9 cellular contexts compared by ENCODE assay signal in genomic region chr19:10432736-10433130, GRCh38. TPM values are rescaled to one million over a fixed set of nuclear protein-coding genes. Genes with fewer than 3 reads are reported as not detected.
A peak's percentile ranks its signal among the peaks of the same experiment; 100 is the strongest.
DNase-seq lines count a peak whose midpoint lies in the region; ATAC-seq and TF ChIP-seq lines count a peak whose summit lies in the region.
"Had no signal": no experiment of that assay in that cellular context is flagged by ENCODE, and none has a peak within 500 bp of the region (broad histone marks: within the 10 kb centered on the region; RNA-seq: fewer than 3 reads in every experiment).

No MANE protein-coding gene starts in this region.

- peaks cover 38 to 53% (median 50%) of the 10 kb centered on the region in 3 donors for H3K4me1 Mint-ChIP-seq in T-cell
- no peaks in the 10 kb centered on the region for H3K4me1 Mint-ChIP-seq in Caco-2 (ENCODE audit: low read depth, unreplicated experiment)

- H3K4me3 ChIP-seq in fibroblast of pulmonary artery (replicated peaks; ENCODE audit: low read depth, low read length) (peak overlapping the region; percentile 69), skeletal muscle tissue (ENCODE audit: low read length in 3 of 3) (peak overlapping the region; percentile 17 to 74 (median 63)), Caco-2 (ENCODE audit: low read depth, low read length) (no peak overlapping the region), trophoblast cell (ENCODE audit: low read depth, low read length) (no peak overlapping the region)

- H3K4me3 Mint-ChIP-seq in T-cell = peak overlapping the region; percentile 51 to 81 (median 66)
- H3K4me3 Mint-ChIP-seq in Caco-2 (ENCODE audit: unreplicated experiment) = no peak overlapping the region

- peak overlapping the region; percentile 73 to 95 (median 87) for H3K9ac ChIP-seq in skeletal muscle tissue (ENCODE audit: low read depth in 1 of 3, low read length in 3 of 3)
- no peak overlapping the region for H3K9ac ChIP-seq in trophoblast cell (ENCODE audit: low read length)

- H4K8ac ChIP-seq in trophoblast cell (ENCODE audit: low read depth, low read length) = no peak overlapping the region

- H3K27ac Mint-ChIP-seq in T-cell = peak overlapping the region; percentile 52 to 73
- no peak overlapping the region for H3K27ac Mint-ChIP-seq in Caco-2 (ENCODE audit: unreplicated experiment)

- H3K4me2 ChIP-seq in trophoblast cell (ENCODE audit: low read length) = no peak overlapping the region

- H3K9me3 Mint-ChIP-seq in T-cell = no peaks in the 10 kb centered on the region
- H3K9me3 Mint-ChIP-seq in Caco-2 (ENCODE audit: unreplicated experiment) = no peaks in the 10 kb centered on the region

- H3K4ac ChIP-seq in trophoblast cell (ENCODE audit: low read depth, low read length) = no peak overlapping the region

- intact Hi-C loops in Caco-2 (cut with micrococcal nuclease; ENCODE audit: unreplicated experiment) = no loop called here

- H3K4me1 ChIP-seq in skeletal muscle tissue (ENCODE audit: control insufficient read depth in 3 of 3, insufficient read depth in 3 of 3, low read length in 3 of 3) = peaks cover 15 to 37% (median 35%) of the 10 kb centered on the region in 3 donors
- H3K4me1 ChIP-seq in Caco-2 = no peaks in the 10 kb centered on the region
- peaks cover 5 to 12% of the 10 kb centered on the region in 2 experiments for H3K4me1 ChIP-seq in trophoblast cell (ENCODE audit: control insufficient read depth in 1 of 2, insufficient read depth in 2 of 2, low read length in 2 of 2)

- no peak overlapping the region for H3K23ac ChIP-seq in trophoblast cell (ENCODE audit: low read length)

- no peak overlapping the region for H2BK12ac ChIP-seq in trophoblast cell (ENCODE audit: low read length)

- no peak for TF ChIP-seq CTCF in GM13976 (IDR thresholded peaks at IDR 0.05; ENCODE audit: borderline replicate concordance, control extremely low read depth, extremely low read depth, insufficient read depth, missing control alignments)
- TF ChIP-seq CTCF in fibroblast of pulmonary artery (IDR thresholded peaks at IDR 0.05; ENCODE audit: low read length, missing control alignments) = no peak
- no peak for TF ChIP-seq CTCF in Caco-2 (IDR thresholded peaks at IDR 0.05; ENCODE audit: insufficient read depth in 1 of 2, low read depth in 1 of 2, low read length in 1 of 2, severe bottlenecking in 1 of 2, unreplicated experiment in 1 of 2)

- CTCF ChIA-PET in T-cell (lab: Charles Lee) = interaction anchor here in 1 of 2 donors (0.6 kb wide), 1 partner anchor 11 kb away, joined by 3 read pairs; no protein-coding TSS in a partner anchor
- CTCF ChIA-PET in Caco-2 (lab: Charles Lee) = no interaction called here

- BruUV-seq in Caco-2 (replicated peaks; lab: Mats Ljungman, UMichigan) = no TSS peak

- H3K36me3 Mint-ChIP-seq in T-cell (no peaks in the 10 kb centered on the region), Caco-2 (ENCODE audit: insufficient read depth, unreplicated experiment) (no peaks in the 10 kb centered on the region)

- no peak for ATAC-seq in T-cell (replicated peaks in 1 of 4)
- ATAC-seq in HG02759 (IDR thresholded peaks at IDR 0.05; ENCODE audit: unreplicated experiment) = no peak
- no peak for ATAC-seq in HG03565 (IDR thresholded peaks at IDR 0.05; ENCODE audit: unreplicated experiment)

- no peak overlapping the region for H2BK120ac ChIP-seq in trophoblast cell (ENCODE audit: insufficient read depth, low read length, poor library complexity)

- no peak overlapping the region for H3K14ac ChIP-seq in trophoblast cell (ENCODE audit: low read length)

- H3K36me3 ChIP-seq in skeletal muscle tissue (ENCODE audit: control insufficient read depth in 3 of 3, insufficient read depth in 3 of 3, low read length in 3 of 3) (peaks cover 0 to 2% (median 0%) of the 10 kb centered on the region in 3 donors), Caco-2 (ENCODE audit: control insufficient read depth, insufficient read depth, low read length) (no peaks in the 10 kb centered on the region), trophoblast cell (ENCODE audit: control insufficient read depth in 1 of 2, insufficient read depth in 2 of 2, low read length in 2 of 2) (no peaks in the 10 kb centered on the region)

- H2AK5ac ChIP-seq in trophoblast cell (ENCODE audit: low read length) = no peak overlapping the region

- H4K91ac ChIP-seq in trophoblast cell (ENCODE audit: low read depth, low read length) = no peak overlapping the region

- in situ Hi-C loops in GM13976 (cut with MboI; ENCODE audit: low sequenced_read_pairs, unreplicated experiment) = no loop called here

- POLR2A ChIA-PET in T-cell (lab: Charles Lee) = no interaction called here
- POLR2A ChIA-PET in Caco-2 (lab: Charles Lee) = no interaction called here

- no peaks in the 10 kb centered on the region for H3K27me3 ChIP-seq in skeletal muscle tissue (ENCODE audit: control insufficient read depth in 3 of 3, insufficient read depth in 3 of 3, low read length in 3 of 3)
- no peaks in the 10 kb centered on the region for H3K27me3 ChIP-seq in Caco-2 (replicated peaks; ENCODE audit: control insufficient read depth, insufficient read depth, low read length)
- H3K27me3 ChIP-seq in trophoblast cell (ENCODE audit: insufficient read depth, low read length) = peaks cover 24% of the 10 kb centered on the region

- WGBS in trophoblast cell (ENCODE audit: extremely low coverage, insufficient coverage, insufficient read length) = no CpG with 5 or more reads among the region's 2 CpGs

- peaks cover 2% of the 10 kb centered on the region for H3K79me2 ChIP-seq in trophoblast cell (ENCODE audit: control insufficient read depth, insufficient read depth, low read length, poor library complexity)

- peaks cover 30 to 31% of the 10 kb centered on the region in 2 donors for H3K27me3 Mint-ChIP-seq in T-cell
- H3K27me3 Mint-ChIP-seq in Caco-2 (ENCODE audit: insufficient read depth, unreplicated experiment) = peaks cover 8% of the 10 kb centered on the region

- peak; percentile 35 for DNase-seq in GM13976 (ENCODE audit: low spot score)
- no peak for DNase-seq in T-cell
- DNase-seq in fibroblast of pulmonary artery (ENCODE audit: low read depth) = no peak
- no peak for DNase-seq in Caco-2
- no peak for DNase-seq in trophoblast cell
- DNase-seq: NCI-H1092 had no signal

- no peak overlapping the region for H2AFZ ChIP-seq in trophoblast cell (ENCODE audit: insufficient read depth, low read length, poor library complexity)

- H3K79me1 ChIP-seq in trophoblast cell (ENCODE audit: low read length) = peaks cover 2% of the 10 kb centered on the region

- peak overlapping the region; percentile 96 for H3K27ac ChIP-seq in skeletal muscle tissue (ENCODE audit: low read depth, low read length)
- no peak overlapping the region for H3K27ac ChIP-seq in trophoblast cell (ENCODE audit: low read depth, low read length)

- H2BK5ac ChIP-seq in trophoblast cell (ENCODE audit: low read depth, low read length, poor library complexity) = no peak overlapping the region

- H3K18ac ChIP-seq in trophoblast cell (ENCODE audit: low read length) = no peak overlapping the region

- no peaks in the 10 kb centered on the region for H3K9me3 ChIP-seq in skeletal muscle tissue (ENCODE audit: control insufficient read depth in 3 of 3, low read length in 3 of 3)
- H3K9me3 ChIP-seq in Caco-2 = no peaks in the 10 kb centered on the region
- H3K9me3 ChIP-seq in trophoblast cell (ENCODE audit: insufficient read depth, low read depth, low read length) = peaks cover 9% of the 10 kb centered on the region

- H4K12ac ChIP-seq in trophoblast cell (ENCODE audit: low read depth, low read length) = no peak overlapping the region

RNA-seq across cellular contexts. Expression of gene PDE4A, which starts 12.4 kb away (rescaled TPM):
- 10 to 100 TPM in 1 of 5 donors, 1 to 10 TPM in 4; 2.2 to 13.3 (median 6.2) TPM for total RNA-seq in T-cell
- total RNA-seq in skeletal muscle tissue = 1.0 TPM
- 3.6 and 3.7 TPM in 2 replicates for total RNA-seq in Caco-2 (2022)
- 1.2 and 1.3 TPM in 2 replicates for polyA plus RNA-seq in trophoblast cell (2013)

RNA-seq across cellular contexts. Expression of gene CDC37, which starts 29.4 kb away (rescaled TPM):
- total RNA-seq in T-cell (100 to 1,000 TPM; 163 to 205 (median 190) TPM), skeletal muscle tissue (73.1 TPM), Caco-2 (2022) (154 and 164 TPM in 2 replicates)
- 163 and 166 TPM in 2 replicates for polyA plus RNA-seq in trophoblast cell (2013)

RNA-seq across cellular contexts. Expression of gene TYK2, which starts 52.4 kb away (rescaled TPM):
- total RNA-seq in T-cell (100 to 1,000 TPM; 277 to 346 (median 323) TPM), skeletal muscle tissue (38.1 TPM), Caco-2 (2022) (124 and 134 TPM in 2 replicates)
- polyA plus RNA-seq in trophoblast cell (2013) = 62.0 and 64.7 TPM in 2 replicates

Comparison
In these comparisons a context has a peak if more than half of its experiments do, and no peak if none do; other contexts are left out.
1. H3K4me3 ChIP-seq: peak in fibroblast of pulmonary artery (single experiment) and skeletal muscle tissue (3 of 3); none in Caco-2 (single experiment) and trophoblast cell (single experiment).